In the genomic region with DNA sequence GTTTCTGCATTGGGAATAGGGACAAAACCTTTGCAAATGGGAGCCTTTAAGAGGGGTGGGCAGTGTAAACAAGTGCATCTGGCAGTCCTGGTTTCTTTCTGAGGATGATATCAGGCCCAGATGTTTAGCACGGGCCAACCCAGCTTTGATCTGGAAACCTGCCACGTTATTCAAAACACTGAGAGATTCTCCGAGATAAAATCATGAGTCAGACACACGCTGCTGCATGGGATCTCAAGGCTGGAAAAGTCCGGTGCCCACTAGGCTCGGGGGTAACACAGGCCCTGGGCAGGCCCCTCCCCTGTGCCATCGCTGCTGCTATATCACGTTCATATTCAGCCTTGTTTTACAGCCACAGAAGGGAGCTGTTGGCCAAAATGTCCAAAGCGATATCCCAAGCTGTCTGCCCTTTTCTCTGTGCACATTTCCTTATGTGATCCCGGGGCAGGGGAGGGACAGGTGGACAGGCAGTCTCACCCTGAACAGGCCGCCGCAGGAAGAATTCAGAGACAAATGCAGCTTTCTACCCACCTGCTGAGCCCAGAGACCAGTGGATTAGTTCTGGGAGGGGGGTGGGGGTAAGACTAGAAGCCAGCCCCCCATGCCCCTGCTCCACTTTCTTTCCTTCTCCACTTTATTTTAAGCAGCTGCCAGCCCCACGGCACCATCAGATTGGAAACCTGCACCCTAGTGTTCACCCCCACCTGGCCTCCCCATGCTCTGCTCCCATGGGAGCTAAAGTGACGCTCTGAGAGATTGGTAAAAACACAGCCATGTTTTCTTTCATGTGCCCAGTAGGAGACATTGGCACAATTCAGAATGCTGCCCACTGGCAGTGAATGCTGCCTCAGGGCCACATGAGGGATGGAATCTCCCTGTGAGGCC, we compare ENCODE assay signal across 8 cellular contexts.
DNase-seq lines count a peak whose midpoint lies in the region; ATAC-seq lines count a peak whose summit lies in the region.

No MANE protein-coding gene starts in this region.

- H3K4me1 ChIP-seq in SJCRH30, result peaks cover 6% of the 10 kb centered on the region; the same call in 1 of the 2 replicates

- H3K27ac ChIP-seq in SJCRH30, result no peak overlapping the region

- H3K36me3 ChIP-seq in SJCRH30, result no peaks in the 10 kb centered on the region

- H3K4me3 ChIP-seq in SJCRH30, result no peak overlapping the region

- H3K9me3 ChIP-seq in SJCRH30 (replicated peaks), result no peaks in the 10 kb centered on the region

- peak; percentile 83 for DNase-seq in ELR (ENCODE audit: low read depth)
- peak; percentile 15 to 39 for DNase-seq in SJCRH30
- DNase-seq in fibroblast of peridontal ligament (ENCODE audit: extremely low read depth), result peak; percentile 72
- DNase-seq in pons (ENCODE audit: low spot score), result peak; percentile 37
- no peak for DNase-seq in NCI-H1436 (lab: John Stamatoyannopoulos, UW)

- no peak for ATAC-seq in GM21447 (IDR thresholded peaks at IDR 0.05; ENCODE audit: unreplicated experiment)
- no peak for ATAC-seq in GM18519 (IDR thresholded peaks at IDR 0.05; ENCODE audit: low FRiP score, unreplicated experiment)
- ATAC-seq in HG02571 (IDR thresholded peaks at IDR 0.05; ENCODE audit: unreplicated experiment), result no peak

- no peaks in the 10 kb centered on the region for H3K27me3 ChIP-seq in SJCRH30
